1 cellular context compared by ENCODE assay signal in genomic region chr19:34501339-34502320, GRCh38.
TF ChIP-seq lines count a peak whose summit lies in the region.

No MANE protein-coding gene starts in this region.

TF ChIP-seq in HEK293, 187 proteins besides CTCF, POLR2A, EP300 and RAD21 (continued from another document and continues in another):
- 0 out of 2 replicates have a peak, but pooled peaks have one; percentile 26 for TF ChIP-seq PBX3 (CRISPR knock-in tag; IDR thresholded peaks at IDR 0.05)
- 0 out of 2 replicates have a peak, but pooled peaks have one; percentile 41 for TF ChIP-seq ZBTB11 (tag by site-specific recombination; conservative IDR thresholded peaks at IDR 0.05; ENCODE audit: low read depth)
- peak; percentile 36; the same call in 1 of the 2 replicates for TF ChIP-seq WT1 (tag by site-specific recombination; IDR thresholded peaks at IDR 0.05)
- 0 out of 2 replicates have a peak, but pooled peaks have one; percentile 5 for TF ChIP-seq ZNF133 (tag by site-specific recombination; IDR thresholded peaks at IDR 0.05)
- TF ChIP-seq ELK4 (IDR thresholded peaks at IDR 0.05; ENCODE audit: borderline replicate concordance, low read depth, low read length), result no peak
- TF ChIP-seq ZNF768 (tag by site-specific recombination; IDR thresholded peaks at IDR 0.05), result no peak; the same call in 1 of the 2 replicates
- no peak for TF ChIP-seq ZNF266 (tag by site-specific recombination; IDR thresholded peaks at IDR 0.05; ENCODE audit: low read depth)
- TF ChIP-seq ZNF658 (tag by site-specific recombination; IDR thresholded peaks at IDR 0.05), result no peak
- TF ChIP-seq ZNF580 (tag by site-specific recombination; IDR thresholded peaks at IDR 0.05), result no peak
- TF ChIP-seq IKZF3 (tag by site-specific recombination; IDR thresholded peaks at IDR 0.05), result peak; percentile 99
- peak; percentile 46; the same call in 1 of the 2 replicates for TF ChIP-seq SALL2 (tag by site-specific recombination; IDR thresholded peaks at IDR 0.05; ENCODE audit: borderline replicate concordance)
- TF ChIP-seq TRIM28 (IDR thresholded peaks at IDR 0.05; ENCODE audit: borderline replicate concordance, low read length), result no peak
- 0 out of 2 replicates have a peak, but pooled peaks have one; percentile 17 for TF ChIP-seq ZNF792 (tag by site-specific recombination; IDR thresholded peaks at IDR 0.05)
- TF ChIP-seq ZNF645 (tag by site-specific recombination; IDR thresholded peaks at IDR 0.05), result no peak
- no peak for TF ChIP-seq ZSCAN5A (tag by site-specific recombination; IDR thresholded peaks at IDR 0.05)
- TF ChIP-seq ZNF660 (tag by site-specific recombination; IDR thresholded peaks at IDR 0.05), result peak; percentile 97
- TF ChIP-seq REPIN1 (tag by site-specific recombination; IDR thresholded peaks at IDR 0.05; ENCODE audit: low read depth), result peak; percentile 79; the same call in 1 of the 2 replicates
- TF ChIP-seq SP7 (tag by site-specific recombination; IDR thresholded peaks at IDR 0.05), result peak; percentile 74
- TF ChIP-seq ZBTB6 (tag by site-specific recombination; IDR thresholded peaks at IDR 0.05), result 0 out of 2 replicates have a peak, but pooled peaks have one; percentile 13
- TF ChIP-seq GLIS1 (tag by site-specific recombination; IDR thresholded peaks at IDR 0.05), result peak; percentile 80
- peak; percentile 80 for TF ChIP-seq REST (tag by site-specific recombination; IDR thresholded peaks at IDR 0.05)
- peak; percentile 96 for TF ChIP-seq ZIC2 (tag by site-specific recombination; IDR thresholded peaks at IDR 0.05)
- TF ChIP-seq ZNF184 (tag by site-specific recombination; IDR thresholded peaks at IDR 0.05), result no peak
- no peak for TF ChIP-seq ZSCAN4 (tag by site-specific recombination; IDR thresholded peaks at IDR 0.05)
- TF ChIP-seq KLF17 (tag by site-specific recombination; IDR thresholded peaks at IDR 0.05), result peak; percentile 94
- peak; percentile 88; the same call in 1 of the 2 replicates for TF ChIP-seq ZFP69B (tag by site-specific recombination; IDR thresholded peaks at IDR 0.05)
- TF ChIP-seq BCL11B (tag by site-specific recombination; IDR thresholded peaks at IDR 0.05; ENCODE audit: low read depth), result peak; percentile 78
- peak; percentile 37 for TF ChIP-seq ZBTB26 (tag by site-specific recombination; optimal IDR thresholded peaks at IDR 0.05)
- TF ChIP-seq ZNF292 (tag by site-specific recombination; IDR thresholded peaks at IDR 0.05; ENCODE audit: borderline replicate concordance, low read depth), result no peak
- no peak for TF ChIP-seq ZNF596 (tag by site-specific recombination; IDR thresholded peaks at IDR 0.05)
- peak; percentile 66; the same call in 1 of the 2 replicates for TF ChIP-seq KLF1 (tag by site-specific recombination; IDR thresholded peaks at IDR 0.05)
- 0 out of 2 replicates have a peak, but pooled peaks have one; percentile 27 for TF ChIP-seq ZBTB21 (tag by site-specific recombination; IDR thresholded peaks at IDR 0.05)
- TF ChIP-seq ZNF169 (tag by site-specific recombination; IDR thresholded peaks at IDR 0.05), result no peak
- TF ChIP-seq ZFP3 (tag by site-specific recombination; IDR thresholded peaks at IDR 0.05; ENCODE audit: low read depth), result no peak
- TF ChIP-seq ZNF654 (tag by site-specific recombination; IDR thresholded peaks at IDR 0.05; ENCODE audit: low read depth), result peak; percentile 100
- peak; percentile 86 for TF ChIP-seq ZNF692 (tag by site-specific recombination; IDR thresholded peaks at IDR 0.05)
